ENCODE assay signal across 8 cellular contexts in genomic region chr9:137015976-137016375, GRCh38.
"Had no signal": no experiment of that assay in that cellular context is flagged by ENCODE, and none has a peak within 500 bp of the region (broad histone marks: within the 10 kb centered on the region; RNA-seq: fewer than 3 reads in every experiment).

No MANE protein-coding gene starts in this region.

- DNase-seq: GM23248, GOT3, H7, H9, HCEC 1CT, HFFc6 had no signal

- H3K9me3 ChIP-seq: HAP-1 had no signal

- H3K4me3 ChIP-seq: GM23248, GM23338, HAP-1 had no signal

- H3K27ac ChIP-seq: GM23248 had no signal

- H3K4me1 ChIP-seq: HAP-1 had no signal
